ENCODE assay signal across 1 cellular context in genomic region chr3:17747184-17747889, GRCh38.
TF ChIP-seq lines count a peak whose summit lies in the region.

No MANE protein-coding gene starts in this region.

TF ChIP-seq in GM12878, 131 proteins besides CTCF, POLR2A, EP300 and RAD21 (continued from another document):
- TF ChIP-seq ZBTB11 (CRISPR knock-in tag; IDR thresholded peaks at IDR 0.05): no peak
- TF ChIP-seq SIX5 (IDR thresholded peaks at IDR 0.05; ENCODE audit: low read depth, low read length, severe bottlenecking): no peak
- no peak for TF ChIP-seq CEBPZ (IDR thresholded peaks at IDR 0.05; ENCODE audit: low read depth, low read length)
- no peak for TF ChIP-seq TCF3 (IDR thresholded peaks at IDR 0.05; ENCODE audit: borderline replicate concordance, insufficient read depth, low read depth, low read length)
